ENCODE assay signal across 1 cellular context in the genomic region with DNA sequence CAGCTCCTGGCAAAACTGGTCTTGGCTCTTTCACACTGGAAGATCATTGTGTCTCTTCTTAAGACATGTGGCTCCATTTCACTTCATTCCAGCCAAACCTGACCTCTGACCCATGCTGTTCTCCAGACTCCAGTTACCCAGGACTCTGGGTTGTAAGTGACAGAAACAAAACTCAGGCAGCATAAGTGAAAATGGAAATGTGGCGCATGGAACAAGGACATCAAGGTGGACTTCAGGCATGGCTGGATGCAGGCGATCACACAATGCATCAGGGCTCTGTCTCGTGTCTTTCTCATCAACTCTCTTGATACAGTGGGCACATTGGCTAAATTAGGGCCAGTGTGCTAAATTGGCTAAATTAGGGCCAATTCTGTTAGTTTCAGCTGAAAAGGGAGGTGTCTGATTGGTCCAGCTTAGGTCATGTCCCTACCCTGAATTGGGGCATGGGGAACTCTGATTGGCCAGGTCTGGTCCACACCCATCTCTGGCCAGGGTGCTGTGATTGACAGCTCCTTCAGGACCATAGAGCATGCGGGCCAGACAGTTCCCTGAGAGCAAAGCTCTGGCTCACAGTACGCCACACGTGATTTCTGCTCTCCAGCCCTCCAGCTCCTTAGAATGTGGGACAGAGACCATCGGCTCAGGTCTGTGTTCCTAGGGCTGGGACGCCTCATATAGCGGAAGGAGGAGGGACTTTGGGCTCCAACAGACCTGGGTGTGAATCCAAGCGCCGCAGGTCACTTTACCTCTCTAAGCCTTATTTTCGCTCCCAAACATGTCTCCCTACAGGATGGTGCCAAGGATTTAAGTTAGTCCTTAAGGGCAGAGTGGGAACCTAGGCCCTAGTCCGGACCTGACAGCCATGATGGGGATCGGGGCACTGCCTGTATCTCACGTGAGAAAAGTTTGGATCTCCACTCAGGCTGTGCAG.
TF ChIP-seq lines count a peak whose summit lies in the region.

No MANE protein-coding gene starts in this region.

TF ChIP-seq in K562, 482 proteins besides CTCF, POLR2A, EP300 and RAD21 (continued from another document and continues in another):
- TF ChIP-seq TOE1 (IDR thresholded peaks at IDR 0.05; ENCODE audit: borderline replicate concordance) (peak; percentile 49; the same call in 1 of the 2 replicates), TOE1 (CRISPR knock-in tag; IDR thresholded peaks at IDR 0.05; ENCODE audit: borderline replicate concordance, low read depth) (no peak), CC2D1A (IDR thresholded peaks at IDR 0.05) (no peak), ZKSCAN8 (CRISPR knock-in tag; IDR thresholded peaks at IDR 0.05) (no peak), ZBED1 (IDR thresholded peaks at IDR 0.05) (no peak), ZFX (CRISPR knock-in tag; IDR thresholded peaks at IDR 0.05) (peak; percentile 48; the same call in 1 of the 2 replicates), HNRNPUL1 (IDR thresholded peaks at IDR 0.05; ENCODE audit: low read length) (no peak), ZNF699 (CRISPR knock-in tag; IDR thresholded peaks at IDR 0.05; ENCODE audit: insufficient replicate concordance) (no peak), BRD4 (IDR thresholded peaks at IDR 0.05) (no peak), ZNF76 (CRISPR knock-in tag; IDR thresholded peaks at IDR 0.05; ENCODE audit: borderline replicate concordance) (no peak), CXXC5 (CRISPR knock-in tag; IDR thresholded peaks at IDR 0.05) (0 out of 2 replicates have a peak, but pooled peaks have one; percentile 36), NFIX (CRISPR knock-in tag; IDR thresholded peaks at IDR 0.05; ENCODE audit: low read depth) (no peak), ZNF311 (CRISPR knock-in tag; IDR thresholded peaks at IDR 0.05) (no peak), ZNF224 (CRISPR knock-in tag; IDR thresholded peaks at IDR 0.05) (no peak), MCM5 (IDR thresholded peaks at IDR 0.05; ENCODE audit: low read depth) (no peak), CHD4 (IDR thresholded peaks at IDR 0.05; ENCODE audit: insufficient read depth, insufficient replicate concordance, low read depth, low read length, poor library complexity, severe bottlenecking) (no peak), ERF (CRISPR knock-in tag; IDR thresholded peaks at IDR 0.05) (no peak), NFXL1 (CRISPR knock-in tag; IDR thresholded peaks at IDR 0.05) (no peak), PPARD (CRISPR knock-in tag; IDR thresholded peaks at IDR 0.05) (no peak), OTX1 (CRISPR knock-in tag; IDR thresholded peaks at IDR 0.05) (no peak), ZNF12 (CRISPR knock-in tag; IDR thresholded peaks at IDR 0.05) (no peak), JUN (IDR thresholded peaks at IDR 0.05; ENCODE audit: borderline replicate concordance, low read depth, low read length) (peak; percentile 36; the same call in 1 of the 2 replicates), JUN (CRISPR knock-in tag; IDR thresholded peaks at IDR 0.05; ENCODE audit: borderline replicate concordance) (no peak), ZNF780A (CRISPR knock-in tag; IDR thresholded peaks at IDR 0.05) (no peak), FOXM1 (IDR thresholded peaks at IDR 0.05; ENCODE audit: low read depth) (no peak), FOXM1 (CRISPR knock-in tag; IDR thresholded peaks at IDR 0.05; ENCODE audit: low read depth) (no peak), GABPA (tag; conservative IDR thresholded peaks at IDR 0.05; ENCODE audit: low read depth) (no peak), ZZZ3 (IDR thresholded peaks at IDR 0.05) (no peak), RFX1 (IDR thresholded peaks at IDR 0.05) (no peak), TBL1XR1 (IDR thresholded peaks at IDR 0.05; ENCODE audit: low read length in 2 of 2) (0 out of 4 replicates have a peak, but pooled peaks of 1 of the 2 experiments have one; percentile 52), HMGN3 (IDR thresholded peaks at IDR 0.05; ENCODE audit: borderline replicate concordance, extremely low read depth, insufficient read length, low read depth, low read length) (no peak), TEAD1 (CRISPR knock-in tag; IDR thresholded peaks at IDR 0.05) (no peak; a peak in 1 of 4 replicates), RNF2 (IDR thresholded peaks at IDR 0.05) (no peak)
- TF ChIP-seq, protein P1, sequence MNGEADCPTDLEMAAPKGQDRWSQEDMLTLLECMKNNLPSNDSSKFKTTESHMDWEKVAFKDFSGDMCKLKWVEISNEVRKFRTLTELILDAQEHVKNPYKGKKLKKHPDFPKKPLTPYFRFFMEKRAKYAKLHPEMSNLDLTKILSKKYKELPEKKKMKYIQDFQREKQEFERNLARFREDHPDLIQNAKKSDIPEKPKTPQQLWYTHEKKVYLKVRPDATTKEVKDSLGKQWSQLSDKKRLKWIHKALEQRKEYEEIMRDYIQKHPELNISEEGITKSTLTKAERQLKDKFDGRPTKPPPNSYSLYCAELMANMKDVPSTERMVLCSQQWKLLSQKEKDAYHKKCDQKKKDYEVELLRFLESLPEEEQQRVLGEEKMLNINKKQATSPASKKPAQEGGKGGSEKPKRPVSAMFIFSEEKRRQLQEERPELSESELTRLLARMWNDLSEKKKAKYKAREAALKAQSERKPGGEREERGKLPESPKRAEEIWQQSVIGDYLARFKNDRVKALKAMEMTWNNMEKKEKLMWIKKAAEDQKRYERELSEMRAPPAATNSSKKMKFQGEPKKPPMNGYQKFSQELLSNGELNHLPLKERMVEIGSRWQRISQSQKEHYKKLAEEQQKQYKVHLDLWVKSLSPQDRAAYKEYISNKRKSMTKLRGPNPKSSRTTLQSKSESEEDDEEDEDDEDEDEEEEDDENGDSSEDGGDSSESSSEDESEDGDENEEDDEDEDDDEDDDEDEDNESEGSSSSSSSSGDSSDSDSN (IDR thresholded peaks at IDR 0.05; ENCODE audit: borderline replicate concordance in 1 of 2, low read depth in 2 of 2, low read length in 2 of 2) = no peak
- TF ChIP-seq, protein P2, sequence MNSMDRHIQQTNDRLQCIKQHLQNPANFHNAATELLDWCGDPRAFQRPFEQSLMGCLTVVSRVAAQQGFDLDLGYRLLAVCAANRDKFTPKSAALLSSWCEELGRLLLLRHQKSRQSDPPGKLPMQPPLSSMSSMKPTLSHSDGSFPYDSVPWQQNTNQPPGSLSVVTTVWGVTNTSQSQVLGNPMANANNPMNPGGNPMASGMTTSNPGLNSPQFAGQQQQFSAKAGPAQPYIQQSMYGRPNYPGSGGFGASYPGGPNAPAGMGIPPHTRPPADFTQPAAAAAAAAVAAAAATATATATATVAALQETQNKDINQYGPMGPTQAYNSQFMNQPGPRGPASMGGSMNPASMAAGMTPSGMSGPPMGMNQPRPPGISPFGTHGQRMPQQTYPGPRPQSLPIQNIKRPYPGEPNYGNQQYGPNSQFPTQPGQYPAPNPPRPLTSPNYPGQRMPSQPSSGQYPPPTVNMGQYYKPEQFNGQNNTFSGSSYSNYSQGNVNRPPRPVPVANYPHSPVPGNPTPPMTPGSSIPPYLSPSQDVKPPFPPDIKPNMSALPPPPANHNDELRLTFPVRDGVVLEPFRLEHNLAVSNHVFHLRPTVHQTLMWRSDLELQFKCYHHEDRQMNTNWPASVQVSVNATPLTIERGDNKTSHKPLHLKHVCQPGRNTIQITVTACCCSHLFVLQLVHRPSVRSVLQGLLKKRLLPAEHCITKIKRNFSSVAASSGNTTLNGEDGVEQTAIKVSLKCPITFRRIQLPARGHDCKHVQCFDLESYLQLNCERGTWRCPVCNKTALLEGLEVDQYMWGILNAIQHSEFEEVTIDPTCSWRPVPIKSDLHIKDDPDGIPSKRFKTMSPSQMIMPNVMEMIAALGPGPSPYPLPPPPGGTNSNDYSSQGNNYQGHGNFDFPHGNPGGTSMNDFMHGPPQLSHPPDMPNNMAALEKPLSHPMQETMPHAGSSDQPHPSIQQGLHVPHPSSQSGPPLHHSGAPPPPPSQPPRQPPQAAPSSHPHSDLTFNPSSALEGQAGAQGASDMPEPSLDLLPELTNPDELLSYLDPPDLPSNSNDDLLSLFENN (IDR thresholded peaks at IDR 0.05; ENCODE audit: low read depth in 2 of 2, low read length in 2 of 2) = no peak
- TF ChIP-seq, protein P3, sequence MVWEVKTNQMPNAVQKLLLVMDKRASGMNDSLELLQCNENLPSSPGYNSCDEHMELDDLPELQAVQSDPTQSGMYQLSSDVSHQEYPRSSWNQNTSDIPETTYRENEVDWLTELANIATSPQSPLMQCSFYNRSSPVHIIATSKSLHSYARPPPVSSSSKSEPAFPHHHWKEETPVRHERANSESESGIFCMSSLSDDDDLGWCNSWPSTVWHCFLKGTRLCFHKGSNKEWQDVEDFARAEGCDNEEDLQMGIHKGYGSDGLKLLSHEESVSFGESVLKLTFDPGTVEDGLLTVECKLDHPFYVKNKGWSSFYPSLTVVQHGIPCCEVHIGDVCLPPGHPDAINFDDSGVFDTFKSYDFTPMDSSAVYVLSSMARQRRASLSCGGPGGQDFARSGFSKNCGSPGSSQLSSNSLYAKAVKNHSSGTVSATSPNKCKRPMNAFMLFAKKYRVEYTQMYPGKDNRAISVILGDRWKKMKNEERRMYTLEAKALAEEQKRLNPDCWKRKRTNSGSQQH (CRISPR knock-in tag; IDR thresholded peaks at IDR 0.05) = no peak
- TF ChIP-seq, protein P4, sequence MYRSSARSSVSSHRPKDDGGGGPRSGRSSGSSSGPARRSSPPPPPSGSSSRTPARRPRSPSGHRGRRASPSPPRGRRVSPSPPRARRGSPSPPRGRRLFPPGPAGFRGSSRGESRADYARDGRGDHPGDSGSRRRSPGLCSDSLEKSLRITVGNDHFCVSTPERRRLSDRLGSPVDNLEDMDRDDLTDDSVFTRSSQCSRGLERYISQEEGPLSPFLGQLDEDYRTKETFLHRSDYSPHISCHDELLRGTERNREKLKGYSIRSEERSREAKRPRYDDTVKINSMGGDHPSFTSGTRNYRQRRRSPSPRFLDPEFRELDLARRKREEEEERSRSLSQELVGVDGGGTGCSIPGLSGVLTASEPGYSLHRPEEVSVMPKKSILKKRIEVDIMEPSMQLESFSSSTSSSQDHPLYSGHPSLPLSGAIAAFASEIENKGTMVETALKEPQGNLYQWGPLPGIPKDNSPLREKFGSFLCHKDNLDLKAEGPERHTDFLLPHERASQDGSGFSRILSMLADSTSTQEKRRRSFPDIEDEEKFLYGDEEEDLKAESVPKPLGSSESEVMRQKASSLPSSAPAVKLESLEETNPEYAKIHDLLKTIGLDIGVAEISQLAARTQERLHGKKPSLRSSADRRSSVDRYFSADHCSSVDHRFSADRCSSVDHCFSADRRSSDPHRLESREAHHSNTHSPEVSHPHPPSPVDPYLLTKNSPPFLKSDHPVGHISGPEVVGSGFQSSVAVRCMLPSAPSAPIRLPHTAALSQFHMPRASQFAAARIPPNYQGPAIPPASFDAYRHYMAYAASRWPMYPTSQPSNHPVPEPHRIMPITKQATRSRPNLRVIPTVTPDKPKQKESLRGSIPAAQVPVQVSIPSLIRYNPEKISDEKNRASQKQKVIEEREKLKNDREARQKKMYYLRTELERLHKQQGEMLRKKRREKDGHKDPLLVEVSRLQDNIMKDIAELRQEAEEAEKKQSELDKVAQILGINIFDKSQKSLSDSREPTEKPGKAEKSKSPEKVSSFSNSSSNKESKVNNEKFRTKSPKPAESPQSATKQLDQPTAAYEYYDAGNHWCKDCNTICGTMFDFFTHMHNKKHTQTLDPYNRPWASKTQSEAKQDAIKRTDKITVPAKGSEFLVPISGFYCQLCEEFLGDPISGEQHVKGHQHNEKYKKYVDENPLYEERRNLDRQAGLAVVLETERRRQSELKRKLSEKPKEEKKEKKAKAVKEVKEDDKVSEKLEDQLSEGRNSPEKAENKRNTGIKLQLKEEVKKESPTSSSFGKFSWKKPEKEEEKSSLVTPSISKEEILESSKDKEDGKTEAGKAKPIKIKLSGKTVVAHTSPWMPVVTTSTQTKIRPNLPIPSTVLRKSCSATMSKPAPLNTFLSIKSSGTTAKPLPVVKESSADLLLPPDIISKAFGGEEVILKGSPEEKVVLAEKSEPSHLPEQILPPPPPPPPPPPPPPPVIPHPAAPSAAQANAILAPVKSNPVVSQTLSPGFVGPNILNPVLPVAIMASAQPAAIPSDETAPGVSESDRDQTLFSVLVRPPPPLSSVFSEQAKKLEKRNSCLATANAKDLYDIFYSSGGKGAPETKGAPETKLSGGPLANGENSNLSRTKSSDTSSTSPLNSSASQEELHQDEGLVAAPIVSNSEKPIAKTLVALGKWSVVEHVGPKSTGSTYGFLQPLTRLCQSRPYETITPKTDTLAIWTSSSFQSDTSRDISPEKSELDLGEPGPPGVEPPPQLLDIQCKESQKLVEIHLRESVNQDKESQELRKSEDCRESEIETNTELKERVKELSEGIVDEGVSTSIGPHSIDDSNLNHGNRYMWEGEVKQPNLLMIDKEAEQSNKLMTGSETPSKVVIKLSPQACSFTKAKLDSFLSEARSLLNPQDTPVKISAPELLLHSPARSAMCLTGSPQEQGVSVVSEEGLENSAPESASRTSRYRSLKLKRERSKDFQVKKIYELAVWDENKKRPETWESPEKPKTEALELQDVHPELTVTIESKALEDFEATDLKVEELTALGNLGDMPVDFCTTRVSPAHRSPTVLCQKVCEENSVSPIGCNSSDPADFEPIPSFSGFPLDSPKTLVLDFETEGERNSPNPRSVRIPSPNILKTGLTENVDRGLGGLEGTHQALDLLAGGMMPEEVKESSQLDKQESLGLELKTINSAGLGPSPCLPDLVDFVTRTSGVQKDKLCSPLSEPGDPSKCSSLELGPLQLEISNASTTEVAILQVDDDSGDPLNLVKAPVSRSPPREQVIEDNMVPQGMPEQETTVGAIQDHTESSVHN (IDR thresholded peaks at IDR 0.05; ENCODE audit: borderline replicate concordance in 1 of 2, low read depth in 1 of 2) = no peak
- TF ChIP-seq, protein P5, sequence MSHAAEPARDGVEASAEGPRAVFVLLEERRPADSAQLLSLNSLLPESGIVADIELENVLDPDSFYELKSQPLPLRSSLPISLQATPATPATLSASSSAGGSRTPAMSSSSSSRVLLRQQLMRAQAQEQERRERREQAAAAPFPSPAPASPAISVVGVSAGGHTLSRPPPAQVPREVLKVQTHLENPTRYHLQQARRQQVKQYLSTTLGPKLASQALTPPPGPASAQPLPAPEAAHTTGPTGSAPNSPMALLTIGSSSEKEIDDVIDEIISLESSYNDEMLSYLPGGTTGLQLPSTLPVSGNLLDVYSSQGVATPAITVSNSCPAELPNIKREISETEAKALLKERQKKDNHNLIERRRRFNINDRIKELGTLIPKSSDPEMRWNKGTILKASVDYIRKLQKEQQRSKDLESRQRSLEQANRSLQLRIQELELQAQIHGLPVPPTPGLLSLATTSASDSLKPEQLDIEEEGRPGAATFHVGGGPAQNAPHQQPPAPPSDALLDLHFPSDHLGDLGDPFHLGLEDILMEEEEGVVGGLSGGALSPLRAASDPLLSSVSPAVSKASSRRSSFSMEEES (CRISPR knock-in tag; IDR thresholded peaks at IDR 0.05) = no peak
- TF ChIP-seq, protein P6, sequence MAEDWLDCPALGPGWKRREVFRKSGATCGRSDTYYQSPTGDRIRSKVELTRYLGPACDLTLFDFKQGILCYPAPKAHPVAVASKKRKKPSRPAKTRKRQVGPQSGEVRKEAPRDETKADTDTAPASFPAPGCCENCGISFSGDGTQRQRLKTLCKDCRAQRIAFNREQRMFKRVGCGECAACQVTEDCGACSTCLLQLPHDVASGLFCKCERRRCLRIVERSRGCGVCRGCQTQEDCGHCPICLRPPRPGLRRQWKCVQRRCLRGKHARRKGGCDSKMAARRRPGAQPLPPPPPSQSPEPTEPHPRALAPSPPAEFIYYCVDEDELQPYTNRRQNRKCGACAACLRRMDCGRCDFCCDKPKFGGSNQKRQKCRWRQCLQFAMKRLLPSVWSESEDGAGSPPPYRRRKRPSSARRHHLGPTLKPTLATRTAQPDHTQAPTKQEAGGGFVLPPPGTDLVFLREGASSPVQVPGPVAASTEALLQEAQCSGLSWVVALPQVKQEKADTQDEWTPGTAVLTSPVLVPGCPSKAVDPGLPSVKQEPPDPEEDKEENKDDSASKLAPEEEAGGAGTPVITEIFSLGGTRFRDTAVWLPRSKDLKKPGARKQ (CRISPR knock-in tag; IDR thresholded peaks at IDR 0.05) = no peak
